ENCODE assay signal across 1 cellular context in the genomic region with DNA sequence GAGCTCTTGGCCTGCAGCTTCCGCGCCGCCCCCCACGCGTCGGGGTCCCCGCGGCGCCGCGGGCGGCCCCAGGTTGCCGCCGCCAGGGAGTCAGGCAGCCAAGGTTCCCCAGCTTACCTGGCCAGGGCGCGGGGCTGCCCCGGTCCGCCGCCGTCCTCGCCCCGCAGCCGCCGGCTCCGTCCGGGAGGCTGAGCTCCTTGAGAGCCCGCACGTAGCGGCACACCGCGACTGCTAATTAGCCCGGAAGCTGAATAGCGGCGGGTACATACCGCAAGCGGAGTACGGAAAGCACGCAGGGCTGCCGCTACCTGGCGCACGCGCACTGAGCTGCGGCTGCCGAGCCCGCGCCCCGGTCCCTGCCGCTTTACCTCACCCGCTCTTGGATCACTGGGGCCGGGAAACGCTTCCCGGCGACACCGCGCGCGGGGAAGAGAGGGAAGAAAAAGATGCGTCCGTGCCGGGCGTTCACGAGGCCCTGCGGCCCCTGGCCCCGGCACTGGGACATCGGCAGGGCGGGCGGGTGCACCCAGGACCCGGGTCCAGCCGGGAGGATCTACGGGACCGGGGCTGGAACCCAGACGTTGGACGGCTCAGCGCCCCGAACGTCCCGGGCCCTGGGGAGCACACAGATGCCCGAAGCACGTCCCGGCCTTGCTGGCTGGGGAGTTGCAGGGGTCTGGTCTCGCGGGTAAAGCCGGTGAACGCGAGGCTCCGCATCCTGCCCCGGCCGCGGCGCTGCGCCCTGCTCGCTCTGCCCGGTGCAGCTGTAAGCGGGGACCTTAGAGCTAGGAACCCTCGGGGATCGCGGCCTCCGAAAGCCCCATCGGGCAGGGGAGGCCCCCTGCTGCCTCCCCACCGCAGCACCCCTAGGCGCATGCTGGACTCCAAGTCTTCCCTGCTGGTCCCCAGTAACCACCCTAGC.
TF ChIP-seq lines count a peak whose summit lies in the region.

A gene with protein sequence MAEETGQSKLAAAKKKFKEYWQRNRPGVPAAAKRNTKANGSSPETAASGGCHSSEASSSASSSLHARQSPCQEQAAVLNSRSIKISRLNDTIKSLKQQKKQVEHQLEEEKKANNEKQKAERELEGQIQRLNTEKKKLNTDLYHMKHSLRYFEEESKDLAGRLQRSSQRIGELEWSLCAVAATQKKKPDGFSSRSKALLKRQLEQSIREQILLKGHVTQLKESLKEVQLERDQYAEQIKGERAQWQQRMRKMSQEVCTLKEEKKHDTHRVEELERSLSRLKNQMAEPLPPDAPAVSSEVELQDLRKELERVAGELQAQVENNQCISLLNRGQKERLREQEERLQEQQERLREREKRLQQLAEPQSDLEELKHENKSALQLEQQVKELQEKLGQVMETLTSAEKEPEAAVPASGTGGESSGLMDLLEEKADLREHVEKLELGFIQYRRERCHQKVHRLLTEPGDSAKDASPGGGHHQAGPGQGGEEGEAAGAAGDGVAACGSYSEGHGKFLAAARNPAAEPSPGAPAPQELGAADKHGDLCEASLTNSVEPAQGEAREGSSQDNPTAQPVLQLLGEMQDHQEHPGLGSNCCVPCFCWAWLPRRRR (minus strand): TSS at position 253 of the 922 bp plus-strand sequence. CDS start 47,739 bp downstream, outside the sequence.

TF ChIP-seq in SK-N-SH treated with all-trans-retinoic acid at 6 μM for 48 hours, 23 proteins besides CTCF, POLR2A, EP300 and RAD21 (continued from another document):
- TF ChIP-seq, protein P1, sequence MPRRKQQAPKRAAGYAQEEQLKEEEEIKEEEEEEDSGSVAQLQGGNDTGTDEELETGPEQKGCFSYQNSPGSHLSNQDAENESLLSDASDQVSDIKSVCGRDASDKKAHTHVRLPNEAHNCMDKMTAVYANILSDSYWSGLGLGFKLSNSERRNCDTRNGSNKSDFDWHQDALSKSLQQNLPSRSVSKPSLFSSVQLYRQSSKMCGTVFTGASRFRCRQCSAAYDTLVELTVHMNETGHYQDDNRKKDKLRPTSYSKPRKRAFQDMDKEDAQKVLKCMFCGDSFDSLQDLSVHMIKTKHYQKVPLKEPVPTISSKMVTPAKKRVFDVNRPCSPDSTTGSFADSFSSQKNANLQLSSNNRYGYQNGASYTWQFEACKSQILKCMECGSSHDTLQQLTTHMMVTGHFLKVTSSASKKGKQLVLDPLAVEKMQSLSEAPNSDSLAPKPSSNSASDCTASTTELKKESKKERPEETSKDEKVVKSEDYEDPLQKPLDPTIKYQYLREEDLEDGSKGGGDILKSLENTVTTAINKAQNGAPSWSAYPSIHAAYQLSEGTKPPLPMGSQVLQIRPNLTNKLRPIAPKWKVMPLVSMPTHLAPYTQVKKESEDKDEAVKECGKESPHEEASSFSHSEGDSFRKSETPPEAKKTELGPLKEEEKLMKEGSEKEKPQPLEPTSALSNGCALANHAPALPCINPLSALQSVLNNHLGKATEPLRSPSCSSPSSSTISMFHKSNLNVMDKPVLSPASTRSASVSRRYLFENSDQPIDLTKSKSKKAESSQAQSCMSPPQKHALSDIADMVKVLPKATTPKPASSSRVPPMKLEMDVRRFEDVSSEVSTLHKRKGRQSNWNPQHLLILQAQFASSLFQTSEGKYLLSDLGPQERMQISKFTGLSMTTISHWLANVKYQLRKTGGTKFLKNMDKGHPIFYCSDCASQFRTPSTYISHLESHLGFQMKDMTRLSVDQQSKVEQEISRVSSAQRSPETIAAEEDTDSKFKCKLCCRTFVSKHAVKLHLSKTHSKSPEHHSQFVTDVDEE (CRISPR knock-in tag; IDR thresholded peaks at IDR 0.05), result no peak
- TF ChIP-seq, protein P2, sequence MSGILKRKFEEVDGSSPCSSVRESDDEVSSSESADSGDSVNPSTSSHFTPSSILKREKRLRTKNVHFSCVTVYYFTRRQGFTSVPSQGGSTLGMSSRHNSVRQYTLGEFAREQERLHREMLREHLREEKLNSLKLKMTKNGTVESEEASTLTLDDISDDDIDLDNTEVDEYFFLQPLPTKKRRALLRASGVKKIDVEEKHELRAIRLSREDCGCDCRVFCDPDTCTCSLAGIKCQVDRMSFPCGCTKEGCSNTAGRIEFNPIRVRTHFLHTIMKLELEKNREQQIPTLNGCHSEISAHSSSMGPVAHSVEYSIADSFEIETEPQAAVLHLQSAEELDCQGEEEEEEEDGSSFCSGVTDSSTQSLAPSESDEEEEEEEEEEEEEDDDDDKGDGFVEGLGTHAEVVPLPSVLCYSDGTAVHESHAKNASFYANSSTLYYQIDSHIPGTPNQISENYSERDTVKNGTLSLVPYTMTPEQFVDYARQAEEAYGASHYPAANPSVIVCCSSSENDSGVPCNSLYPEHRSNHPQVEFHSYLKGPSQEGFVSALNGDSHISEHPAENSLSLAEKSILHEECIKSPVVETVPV (CRISPR knock-in tag; IDR thresholded peaks at IDR 0.05), result no peak
- TF ChIP-seq, protein P3, sequence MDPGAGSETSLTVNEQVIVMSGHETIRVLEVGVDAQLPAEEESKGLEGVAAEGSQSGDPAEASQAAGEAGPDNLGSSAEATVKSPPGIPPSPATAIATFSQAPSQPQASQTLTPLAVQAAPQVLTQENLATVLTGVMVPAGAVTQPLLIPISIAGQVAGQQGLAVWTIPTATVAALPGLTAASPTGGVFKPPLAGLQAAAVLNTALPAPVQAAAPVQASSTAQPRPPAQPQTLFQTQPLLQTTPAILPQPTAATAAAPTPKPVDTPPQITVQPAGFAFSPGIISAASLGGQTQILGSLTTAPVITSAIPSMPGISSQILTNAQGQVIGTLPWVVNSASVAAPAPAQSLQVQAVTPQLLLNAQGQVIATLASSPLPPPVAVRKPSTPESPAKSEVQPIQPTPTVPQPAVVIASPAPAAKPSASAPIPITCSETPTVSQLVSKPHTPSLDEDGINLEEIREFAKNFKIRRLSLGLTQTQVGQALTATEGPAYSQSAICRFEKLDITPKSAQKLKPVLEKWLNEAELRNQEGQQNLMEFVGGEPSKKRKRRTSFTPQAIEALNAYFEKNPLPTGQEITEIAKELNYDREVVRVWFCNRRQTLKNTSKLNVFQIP (CRISPR knock-in tag; IDR thresholded peaks at IDR 0.05; ENCODE audit: borderline replicate concordance, low read depth), result no peak
- TF ChIP-seq ZNF8 (CRISPR knock-in tag; IDR thresholded peaks at IDR 0.05) (no peak), ZNF70 (CRISPR knock-in tag; IDR thresholded peaks at IDR 0.05) (no peak), CSDC2 (CRISPR knock-in tag; IDR thresholded peaks at IDR 0.05) (no peak), ESRRG (CRISPR knock-in tag; IDR thresholded peaks at IDR 0.05) (no peak), ZFP3 (CRISPR knock-in tag; IDR thresholded peaks at IDR 0.05) (no peak), PPARA (CRISPR knock-in tag; IDR thresholded peaks at IDR 0.05; ENCODE audit: borderline replicate concordance) (no peak), TCF4 (CRISPR knock-in tag; IDR thresholded peaks at IDR 0.05; ENCODE audit: borderline replicate concordance) (no peak)
